In genomic region chr3:78992830-78993229, GRCh38 we compare ENCODE assay signal across 29 cellular contexts.
"Had no signal": no experiment of that assay in that cellular context is flagged by ENCODE, and none has a peak within 500 bp of the region (broad histone marks: within the 10 kb centered on the region; RNA-seq: fewer than 3 reads in every experiment).

No MANE protein-coding gene starts in this region.

- DNase-seq: activated B cell treated with CpG ODN at 0.5 μM for 24 hours; activated CD4-positive, alpha-beta T cell treated with anti-CD3 and anti-CD28 coated beads for 1 hour; activated CD4-positive, alpha-beta T cell treated with anti-CD3 and anti-CD28 coated beads, Interleukin-2, amount 10 ng/mL, durations not matched to agents 24 days and 14 days; activated CD4-positive, alpha-beta T cell treated with anti-CD3 and anti-CD28 coated beads, Interleukin-2, amount 50 U/mL, for 48 hours; activated CD8-positive, alpha-beta memory T cell treated with anti-CD3 and anti-CD28 coated beads for 24 hours; activated gamma-delta T cell; activated naive CD4-positive, alpha-beta T cell treated with anti-CD3 and anti-CD28 coated beads for 36 hours; activated T-cell treated with anti-CD3 and anti-CD28 coated beads for 4 hours; activated T-cell treated with anti-CD3 and anti-CD28 coated beads, Interleukin-2, amount 50 U/mL, for 48 hours; brain microvascular endothelial cell; cerebellar nuclear complex; MV-4-11; NCI-H1092 treated with DMSO at 0.1 percent for 48 hours; NCI-H1417 treated with DMSO at 0.1 percent for 48 hours; NCI-H1694; NCI-H2029 treated with DMSO at 0.1 percent for 48 hours; NCI-H345; NCI-H510A treated with DMSO at 0.1 percent for 48 hours; Peyer's patch; Right ventricle myocardium superior; SJCRH30; SK-N-SH; SW 1271 had no signal

- H3K27me3 ChIP-seq: brain microvascular endothelial cell, cardiac muscle cell, Peyer's patch, SJCRH30 had no signal

- H3K27me3 Mint-ChIP-seq: activated B cell treated with CpG ODN at 0.5 μM for 24 hours; activated CD4-positive, alpha-beta T cell treated with anti-CD3 and anti-CD28 coated beads, Interleukin-2, amount 10 ng/mL, durations not matched to agents 24 days and 14 days; activated naive CD8-positive, alpha-beta T cell; activated T-helper 17 cell treated with anti-CD3 and anti-CD28 coated beads, Interleukin-2, amount 50 U/mL, for 72 hours had no signal

- H3K27ac ChIP-seq: brain microvascular endothelial cell, cardiac muscle cell, KMS-11, RWPE1, SJCRH30 had no signal

- H3K4me3 ChIP-seq: cardiac muscle cell, Peyer's patch, SJCRH30 had no signal

- H3K27ac Mint-ChIP-seq: activated B cell treated with CpG ODN at 0.5 μM for 24 hours; activated CD4-positive, alpha-beta T cell treated with anti-CD3 and anti-CD28 coated beads, Interleukin-2, amount 10 ng/mL, durations not matched to agents 24 days and 14 days; activated naive CD4-positive, alpha-beta T cell treated with anti-CD3 and anti-CD28 coated beads for 36 hours; activated naive CD8-positive, alpha-beta T cell; activated T-helper 17 cell treated with anti-CD3 and anti-CD28 coated beads, Interleukin-2, amount 50 U/mL, for 72 hours; T-helper 2 cell treated with Interferon-gamma antibody and Interleukin-4, amounts not matched to agents 5 μg/mL and 100 μg/mL, for 36 hours had no signal

- H3K9ac ChIP-seq: KMS-11, SK-N-SH had no signal

- ATAC-seq: activated T-helper 17 cell treated with anti-CD3 and anti-CD28 coated beads, Interleukin-2, amount 50 U/mL, for 72 hours had no signal

- H3K4me1 Mint-ChIP-seq: activated B cell treated with CpG ODN at 0.5 μM for 24 hours; activated CD4-positive, alpha-beta T cell treated with anti-CD3 and anti-CD28 coated beads, Interleukin-2, amount 10 ng/mL, durations not matched to agents 24 days and 14 days; activated T-helper 17 cell treated with anti-CD3 and anti-CD28 coated beads, Interleukin-2, amount 50 U/mL, for 72 hours had no signal

- H3K9me3 ChIP-seq: Peyer's patch, SJCRH30 had no signal

- H3K36me3 Mint-ChIP-seq: activated naive CD8-positive, alpha-beta T cell had no signal

- H3K9me3 Mint-ChIP-seq: activated CD4-positive, alpha-beta T cell treated with anti-CD3 and anti-CD28 coated beads, Interleukin-2, amount 10 ng/mL, durations not matched to agents 24 days and 14 days had no signal

- H3K4me2 ChIP-seq: KMS-11, SK-N-SH had no signal

- H3K9me2 ChIP-seq: SK-N-SH had no signal

- H3K36me3 ChIP-seq: brain microvascular endothelial cell, cardiac muscle cell, Peyer's patch, SJCRH30 had no signal

- H3K4me1 ChIP-seq: SJCRH30 had no signal

- H3K4me3 Mint-ChIP-seq: activated B cell treated with CpG ODN at 0.5 μM for 24 hours; activated CD4-positive, alpha-beta T cell treated with anti-CD3 and anti-CD28 coated beads, Interleukin-2, amount 10 ng/mL, durations not matched to agents 24 days and 14 days; activated naive CD4-positive, alpha-beta T cell treated with anti-CD3 and anti-CD28 coated beads for 36 hours; activated naive CD8-positive, alpha-beta T cell; activated T-helper 17 cell treated with anti-CD3 and anti-CD28 coated beads, Interleukin-2, amount 50 U/mL, for 72 hours; T-helper 2 cell treated with Interferon-gamma antibody and Interleukin-4, amounts not matched to agents 5 μg/mL and 100 μg/mL, for 36 hours had no signal
